ENCODE assay signal across 2 cellular contexts in the genomic region with DNA sequence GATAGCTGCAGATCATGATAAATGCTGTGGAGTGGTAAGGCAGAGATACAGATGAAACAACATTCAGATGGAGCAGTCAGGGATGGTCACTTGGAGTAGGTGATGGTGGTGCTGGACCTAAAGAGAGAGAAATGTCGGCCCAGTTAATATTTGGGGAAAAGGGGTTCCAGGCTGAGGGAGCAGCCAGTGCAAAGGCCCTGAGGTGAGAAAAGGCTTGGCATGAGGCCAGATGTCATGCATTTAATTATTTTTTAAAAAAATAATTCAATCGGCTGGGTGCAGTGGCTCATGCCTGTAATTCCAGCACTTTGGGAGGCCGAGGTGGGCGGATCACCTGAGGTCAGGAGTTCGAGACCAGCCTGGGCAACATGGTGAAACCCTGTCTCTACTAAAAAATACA. TPM values are rescaled to one million over a fixed set of nuclear protein-coding genes. Genes with fewer than 3 reads are reported as not detected.
"Had no signal": no experiment of that assay in that cellular context is flagged by ENCODE, and none has a peak within 500 bp of the region (broad histone marks: within the 10 kb centered on the region; RNA-seq: fewer than 3 reads in every experiment).

No MANE protein-coding gene starts in this region.

RNA-seq across cellular contexts. Expression of a gene that starts 8.1 kb away (rescaled TPM):
- total RNA-seq: GM23248, IMR-90 had no signal
- polyA plus RNA-seq: GM23248 had no signal
